Comparison of ENCODE assay signal across 1 cellular context in the genomic region with DNA sequence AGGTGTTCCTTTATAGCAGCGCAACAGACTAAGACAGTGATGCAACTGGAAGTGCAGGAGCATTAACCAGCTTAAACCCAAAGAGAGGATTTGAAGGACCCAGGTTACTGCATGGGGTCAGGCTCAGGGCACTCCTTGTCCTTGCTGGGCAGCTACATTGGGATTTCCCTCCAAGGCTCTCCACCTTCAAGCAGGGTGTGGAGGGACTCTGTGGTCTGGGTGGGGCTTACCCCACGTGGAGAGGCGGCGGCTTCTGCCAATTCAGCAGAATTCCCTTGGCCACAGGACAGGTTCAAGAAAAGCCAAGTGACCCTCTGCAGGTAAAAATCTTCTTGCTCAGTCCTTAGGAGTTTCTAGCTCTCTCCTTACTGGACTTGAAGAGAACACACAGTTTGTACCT.
A peak's percentile ranks its signal among the peaks of the same experiment; 100 is the strongest.
TF ChIP-seq lines count a peak whose summit lies in the region.

No MANE protein-coding gene starts in this region.

TF ChIP-seq in HepG2, 621 proteins besides CTCF, POLR2A, EP300 and RAD21:
- peak; percentile 59 to 68 for TF ChIP-seq MAFK (conservative IDR thresholded peaks at IDR 0.05 in 1 of 2, IDR thresholded peaks at IDR 0.05 in 1 of 2; ENCODE audit: low read length in 2 of 2)
- TF ChIP-seq IKZF4 (CRISPR knock-in tag; IDR thresholded peaks at IDR 0.05; ENCODE audit: borderline replicate concordance, low read depth, not compliant biosample characterization), result no peak
- TF ChIP-seq ZNF256 (CRISPR knock-in tag; conservative IDR thresholded peaks at IDR 0.05), result no peak
- TF ChIP-seq ZNF10 (CRISPR knock-in tag; IDR thresholded peaks at IDR 0.05; ENCODE audit: borderline replicate concordance, low read depth), result no peak
- TF ChIP-seq MYC (CRISPR knock-in tag; IDR thresholded peaks at IDR 0.05; ENCODE audit: borderline replicate concordance), result no peak
- TF ChIP-seq SMARCE1 (IDR thresholded peaks at IDR 0.05; ENCODE audit: borderline replicate concordance), result no peak
- TF ChIP-seq, protein P1, sequence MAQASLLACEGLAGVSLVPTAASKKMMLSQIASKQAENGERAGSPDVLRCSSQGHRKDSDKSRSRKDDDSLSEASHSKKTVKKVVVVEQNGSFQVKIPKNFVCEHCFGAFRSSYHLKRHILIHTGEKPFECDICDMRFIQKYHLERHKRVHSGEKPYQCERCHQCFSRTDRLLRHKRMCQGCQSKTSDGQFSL (CRISPR knock-in tag; IDR thresholded peaks at IDR 0.05), result no peak
- TF ChIP-seq MAFF (IDR thresholded peaks at IDR 0.05; ENCODE audit: low read depth, low read length), result peak; percentile 42; the same call in 1 of the 2 replicates
- TF ChIP-seq XBP1 (CRISPR knock-in tag; IDR thresholded peaks at IDR 0.05), result no peak
- TF ChIP-seq ZNF12 (CRISPR knock-in tag; IDR thresholded peaks at IDR 0.05), result no peak
- no peak for TF ChIP-seq SP1 (IDR thresholded peaks at IDR 0.05)
- TF ChIP-seq SP1 (CRISPR knock-in tag; IDR thresholded peaks at IDR 0.05), result no peak
